Comparison of ENCODE assay signal across 19 cellular contexts in the genomic region with DNA sequence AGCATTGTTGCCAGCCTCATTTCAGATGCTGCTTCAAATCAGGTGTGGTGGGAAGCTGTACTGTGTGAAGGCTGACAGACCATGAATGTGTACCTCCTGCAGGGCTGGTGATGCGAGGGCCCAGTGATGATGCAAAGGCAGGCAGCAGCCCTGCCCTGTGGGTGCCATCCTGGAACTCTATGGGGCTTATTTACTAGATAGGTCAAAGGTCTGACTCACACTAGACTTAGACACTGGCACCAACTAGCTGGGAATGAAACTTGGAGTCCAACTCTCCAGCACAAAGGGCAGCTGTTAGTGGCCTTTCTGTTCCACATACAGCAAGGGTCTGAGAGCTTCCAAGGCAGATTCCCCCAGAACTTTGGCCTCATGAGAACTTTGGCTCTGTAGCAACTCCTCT.
DNase-seq lines count a peak whose midpoint lies in the region; ATAC-seq, FAIRE-seq and TF ChIP-seq lines count a peak whose summit lies in the region.
"Had no signal": no experiment of that assay in that cellular context is flagged by ENCODE, and none has a peak within 500 bp of the region (broad histone marks: within the 10 kb centered on the region; RNA-seq: fewer than 3 reads in every experiment).

No MANE protein-coding gene starts in this region.

- no peak overlapping the region for H2BK120ac ChIP-seq in IMR-90 (ENCODE audit: low read depth, low read length)

- no peak overlapping the region for H3K4ac ChIP-seq in IMR-90 (ENCODE audit: low read depth, low read length)

- no peak overlapping the region for H3K4me2 ChIP-seq in IMR-90 (ENCODE audit: low read depth, low read length)

- H3K4me1 ChIP-seq in IMR-90 (ENCODE audit: control insufficient read depth, insufficient read depth, low read length) (no peaks in the 10 kb centered on the region), liver (ENCODE audit: control insufficient read depth in 4 of 4, insufficient read depth in 4 of 4, low read length in 3 of 4) (no peaks in the 10 kb centered on the region), small intestine (ENCODE audit: control insufficient read depth in 2 of 2, insufficient read depth in 1 of 2, low read depth in 1 of 2, low read length in 1 of 2) (no peaks in the 10 kb centered on the region)

- H2AFZ ChIP-seq in IMR-90 (replicated peaks; ENCODE audit: low read length, poor library complexity), result no peak overlapping the region

- no peak overlapping the region for H4K91ac ChIP-seq in IMR-90 (ENCODE audit: insufficient read depth, low read depth, low read length)

- ATAC-seq in IMR-90 (ENCODE audit: low read depth) (0 out of 2 replicates have a peak, but pooled peaks have one; percentile 14), GM19351 (IDR thresholded peaks at IDR 0.05; ENCODE audit: unreplicated experiment) (no peak), GM19397 (IDR thresholded peaks at IDR 0.05; ENCODE audit: unreplicated experiment) (no peak)

- no TSS peak for BruUV-seq in IMR-90 (replicated peaks; lab: Mats Ljungman, UMichigan)

- no peaks in the 10 kb centered on the region for H3K79me1 ChIP-seq in IMR-90 (ENCODE audit: low read depth in 1 of 2, low read length in 2 of 2)

- POLR2A ChIA-PET in IMR-90 (lab: Charles Lee; ENCODE audit: unreplicated experiment), result no interaction called here

- no peak for TF ChIP-seq CTCF in IMR-90 (conservative IDR thresholded peaks at IDR 0.05; ENCODE audit: low read depth, low read length)
- TF ChIP-seq CTCF in liver (IDR thresholded peaks at IDR 0.05; ENCODE audit: low read depth, low read length, missing input control), result no peak

- H2BK20ac ChIP-seq in IMR-90 (ENCODE audit: low read depth, low read length), result no peak overlapping the region

- H2AK5ac ChIP-seq in IMR-90 (ENCODE audit: low read depth, low read length), result no peak overlapping the region

- no peak overlapping the region for H2AK9ac ChIP-seq in IMR-90 (replicated peaks; ENCODE audit: low read depth, low read length, poor library complexity)

- peaks cover 3% of the 10 kb centered on the region; the same call in 1 of the 2 replicates for H3K27me3 ChIP-seq in IMR-90 (ENCODE audit: control insufficient read depth, insufficient read depth, low read length)
- H3K27me3 ChIP-seq in liver (ENCODE audit: control insufficient read depth in 4 of 4, insufficient read depth in 4 of 4, low read length in 3 of 4), result no peaks in the 10 kb centered on the region
- H3K27me3 ChIP-seq in small intestine (ENCODE audit: control insufficient read depth in 2 of 2, insufficient read depth in 2 of 2, low read length in 2 of 2), result peaks cover 0 to 2% of the 10 kb centered on the region in 2 donors

- H2BK15ac ChIP-seq in IMR-90 (ENCODE audit: low read depth, low read length), result no peak overlapping the region

- dilution Hi-C loops in IMR-90 (cut with HindIII; ENCODE audit: low sequenced_read_pairs, unreplicated experiment), result no loop called here

- H4K20me1 ChIP-seq in IMR-90 (ENCODE audit: insufficient read depth, low read length), result no peaks in the 10 kb centered on the region

- intact Hi-C loops in IMR-90 (cut with micrococcal nuclease), result no loop called here

- CTCF ChIA-PET in IMR-90 (lab: Yijun Ruan, JAX), result no interaction called here

- DNase-seq in IMR-90 (no peak), SK-MEL-5 (ENCODE audit: low read depth, low spot score) (peak; percentile 5), small intestine (peak; percentile 46), midbrain (lab: John Stamatoyannopoulos, UW) (no peak)
- DNase-seq: ACHN, COR-L47, DMS153, EL, H7, Karpas-422, MM.1S, NCI-H1092 treated with DMSO at 0.1 percent for 48 hours, NCI-H1694 treated with DMSO at 0.1 percent for 48 hours, NCI-H226, NCI-H526, SIG-M5 had no signal

- no peak overlapping the region for H3K56ac ChIP-seq in IMR-90 (ENCODE audit: extremely low read depth, insufficient read depth, low read length)

- peaks cover 16% of the 10 kb centered on the region for H3K36me3 ChIP-seq in IMR-90 (ENCODE audit: control insufficient read depth, insufficient read depth, low read length)
- H3K36me3 ChIP-seq in liver (ENCODE audit: control insufficient read depth in 4 of 4, insufficient read depth in 3 of 4, low read depth in 1 of 4, low read length in 3 of 4), result peaks cover 2 to 28% (median 22%) of the 10 kb centered on the region in 4 donors
- peaks cover 0 to 8% of the 10 kb centered on the region in 2 donors for H3K36me3 ChIP-seq in small intestine (ENCODE audit: control insufficient read depth in 2 of 2, insufficient read depth in 2 of 2, low read length in 2 of 2)

- H3K18ac ChIP-seq in IMR-90 (ENCODE audit: low read depth, low read length), result no peak overlapping the region

- no peak overlapping the region for H3K9ac ChIP-seq in IMR-90 (ENCODE audit: low read depth, low read length)
- H3K9ac ChIP-seq in liver (ENCODE audit: low read depth in 1 of 2, low read length in 2 of 2), result no peak overlapping the region

- H3K4me3 ChIP-seq in IMR-90 (ENCODE audit: insufficient read depth, low read depth, low read length), result no peak overlapping the region
- H3K4me3 ChIP-seq in liver (ENCODE audit: low read depth in 1 of 3, low read length in 3 of 3), result no peak overlapping the region
- no peak overlapping the region for H3K4me3 ChIP-seq in small intestine (ENCODE audit: low read depth in 1 of 2, low read length in 2 of 2)

- H2BK5ac ChIP-seq in IMR-90 (ENCODE audit: low read depth, low read length, poor library complexity, severe bottlenecking), result no peak overlapping the region

- H3K27ac ChIP-seq in IMR-90 (ENCODE audit: insufficient read depth, low read length) (no peak overlapping the region), liver (ENCODE audit: low read depth in 1 of 2, low read length in 2 of 2) (no peak overlapping the region), small intestine (ENCODE audit: low read depth in 1 of 2, low read length in 1 of 2) (no peak overlapping the region)

- H4K5ac ChIP-seq in IMR-90 (ENCODE audit: low read depth, low read length), result no peak overlapping the region

- TF ChIP-seq RAD21 in IMR-90 (IDR thresholded peaks at IDR 0.05; ENCODE audit: low read length) (no peak), liver (IDR thresholded peaks at IDR 0.05) (no peak)

- FAIRE-seq in small intestine (lab: Jason Lieb, UNC), result no peak

- WGBS in IMR-90 (ENCODE audit: extremely low coverage in 2 of 2, insufficient read length in 1 of 2), 2 experiments, result no CpG with 5 or more reads among the region's 1 CpG
- WGBS in liver, result 71% methylated on average over 1 of the region's 1 CpG
- WGBS in small intestine, 3 donors, result 36 to 79% (median 71%) methylated on average over 1 of the region's 1 CpG

- H3K14ac ChIP-seq in IMR-90 (replicated peaks; ENCODE audit: low read depth, low read length), result no peak overlapping the region

- H4K8ac ChIP-seq in IMR-90 (ENCODE audit: low read depth in 2 of 2, low read length in 2 of 2), result no peak overlapping the region

- H3K23ac ChIP-seq in IMR-90 (ENCODE audit: low read depth, low read length), result no peak overlapping the region

- H3K9me1 ChIP-seq in IMR-90 (ENCODE audit: insufficient read depth, low read length), result no peaks in the 10 kb centered on the region

- in situ Hi-C loops in IMR-90 (cut with MboI; ENCODE audit: low sequenced_read_pairs) (no loop called here), SK-MEL-5 (cut with HindIII; ENCODE audit: low pct_unique_long_range_greater_than_20kb, low sequenced_read_pairs) (no loop called here)

- no peak for TF ChIP-seq POLR2A in IMR-90 (IDR thresholded peaks at IDR 0.05; ENCODE audit: low read depth, low read length)

- H3K9me3 ChIP-seq in IMR-90 (ENCODE audit: control insufficient read depth, insufficient read depth, low read length), result no peaks in the 10 kb centered on the region
- no peaks in the 10 kb centered on the region for H3K9me3 ChIP-seq in liver (ENCODE audit: control insufficient read depth in 4 of 4, low read length in 3 of 4)
- H3K9me3 ChIP-seq in small intestine (ENCODE audit: control insufficient read depth, low read depth), result no peaks in the 10 kb centered on the region

TF ChIP-seq in IMR-90, 13 proteins besides CTCF, POLR2A, EP300 and RAD21 (continues in another document):
- TF ChIP-seq BHLHE40 (IDR thresholded peaks at IDR 0.05; ENCODE audit: low read depth, low read length), result no peak
- TF ChIP-seq CHD1 (IDR thresholded peaks at IDR 0.05; ENCODE audit: low read depth, low read length), result no peak
- no peak for TF ChIP-seq MAFK (IDR thresholded peaks at IDR 0.05; ENCODE audit: low read depth, low read length)
- no peak for TF ChIP-seq MAZ (IDR thresholded peaks at IDR 0.05; ENCODE audit: borderline replicate concordance, low read depth, low read length)
- no peak for TF ChIP-seq RFX5 (IDR thresholded peaks at IDR 0.05; ENCODE audit: low read depth, low read length)
- no peak for TF ChIP-seq MXI1 (IDR thresholded peaks at IDR 0.05; ENCODE audit: borderline replicate concordance, low read depth, low read length)
- no peak for TF ChIP-seq SMC3 (IDR thresholded peaks at IDR 0.05; ENCODE audit: low read depth, low read length)
- no peak for TF ChIP-seq CEBPB (IDR thresholded peaks at IDR 0.05; ENCODE audit: low read depth, low read length)

TF ChIP-seq in liver, 16 proteins besides CTCF, POLR2A, EP300 and RAD21:
- peak; percentile 38 for TF ChIP-seq NR2F2 (IDR thresholded peaks at IDR 0.05)
- TF ChIP-seq SP1 (IDR thresholded peaks at IDR 0.05), result peak; percentile 33
- TF ChIP-seq HNF4A (conservative IDR thresholded peaks at IDR 0.05), result peak; percentile 61 to 74
- peak; percentile 52 for TF ChIP-seq HNF4G (IDR thresholded peaks at IDR 0.05)
- TF ChIP-seq, protein P1, sequence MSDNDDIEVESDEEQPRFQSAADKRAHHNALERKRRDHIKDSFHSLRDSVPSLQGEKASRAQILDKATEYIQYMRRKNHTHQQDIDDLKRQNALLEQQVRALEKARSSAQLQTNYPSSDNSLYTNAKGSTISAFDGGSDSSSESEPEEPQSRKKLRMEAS (IDR thresholded peaks at IDR 0.05), result no peak
- TF ChIP-seq ATF3 (IDR thresholded peaks at IDR 0.05), result peak; percentile 67
- no peak for TF ChIP-seq ZBTB33 (IDR thresholded peaks at IDR 0.05)
TF ChIP-seq in liver: peak in this region for 5.

Comparison
In these comparisons a context has a peak if more than half of its experiments do, and no peak if none do; other contexts are left out.
1. DNase-seq: peak in SK-MEL-5 (single experiment) and small intestine (single experiment); none in IMR-90 (single experiment) and midbrain (single experiment).